In the genomic region with DNA sequence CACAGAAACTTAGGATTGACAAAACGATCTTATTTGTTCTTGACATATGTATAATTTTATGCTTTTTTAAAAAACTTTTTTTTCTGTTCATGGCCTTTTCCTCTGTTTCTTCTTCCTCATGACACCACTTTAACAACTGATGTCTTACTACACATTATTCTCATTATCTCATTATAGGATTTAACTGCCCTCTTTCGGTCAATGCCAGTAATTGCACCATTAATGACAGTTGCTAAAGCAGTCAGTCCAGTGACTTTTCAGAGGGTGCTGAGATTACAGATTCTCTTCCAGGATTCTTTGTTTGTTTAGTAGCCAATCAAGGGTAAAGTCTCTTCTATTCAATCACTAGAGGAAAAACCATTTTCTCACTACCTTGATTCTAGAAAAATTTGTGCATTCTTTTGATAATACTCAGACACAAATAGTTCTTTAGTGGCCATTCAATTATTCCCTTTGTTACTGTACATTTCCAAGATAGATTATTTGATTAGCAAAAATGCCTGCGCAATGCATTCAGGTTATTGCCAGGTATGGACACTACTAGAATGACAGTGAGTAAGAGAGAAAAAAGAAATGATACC, we compare ENCODE assay signal across 8 cellular contexts. TPM values are rescaled to one million over a fixed set of nuclear protein-coding genes. Genes with fewer than 3 reads are reported as not detected.
DNase-seq lines count a peak whose midpoint lies in the region; ATAC-seq and TF ChIP-seq lines count a peak whose summit lies in the region.

No MANE protein-coding gene starts in this region.

- TF ChIP-seq CTCF in GM12873 (IDR thresholded peaks at IDR 0.05; ENCODE audit: insufficient read depth, low read depth, low read length, missing control alignments) (peak; percentile 63), WI38 (IDR thresholded peaks at IDR 0.05; ENCODE audit: low read depth, low read length) (peak; percentile 37), psoas muscle (IDR thresholded peaks at IDR 0.05) (peak; percentile 73)

- no peak overlapping the region for H3K27ac Mint-ChIP-seq in activated CD4-positive, alpha-beta memory T cell treated with anti-CD3 and anti-CD28 coated beads, Interleukin-2, amount 10 ng/mL, durations not matched to agents 7 days and 5 days

- peaks cover 26% of the 10 kb centered on the region for H3K4me1 Mint-ChIP-seq in activated CD4-positive, alpha-beta memory T cell treated with anti-CD3 and anti-CD28 coated beads, Interleukin-2, amount 10 ng/mL, durations not matched to agents 7 days and 5 days

- H3K27ac ChIP-seq in psoas muscle, result no peak overlapping the region

- DNase-seq in AG20443 (ENCODE audit: low spot score) (peak; percentile 74), NCI-H1417 treated with DMSO at 0.1 percent for 48 hours (lab: John Stamatoyannopoulos, UW) (peak; percentile 57), globus pallidus (ENCODE audit: low spot score) (peak; percentile 47), psoas muscle (no peak)
- no peak for DNase-seq in activated effector memory CD4-positive, alpha-beta T cell treated with Interleukin-2 at 50 U/mL for 16 hours
- no peak for DNase-seq in activated CD4-positive, alpha-beta memory T cell treated with anti-CD3 and anti-CD28 coated beads, Interleukin-2, amount 10 ng/mL, durations not matched to agents 7 days and 5 days

- CTCF ChIA-PET in activated CD4-positive, alpha-beta memory T cell treated with anti-CD3 and anti-CD28 coated beads, Interleukin-2, amount 10 ng/mL, durations not matched to agents 7 days and 5 days (lab: Charles Lee), result interaction anchor here (0.7 to 4.0 kb wide), 19 partner anchors 8 to 149 kb away, joined by 3 to 162 read pairs (median 5); partner anchors contain the start of genes M6PR and PHC1

- ATAC-seq in psoas muscle, result peak; percentile 58 to 76 (median 66)

- no peaks in the 10 kb centered on the region for H3K36me3 Mint-ChIP-seq in activated CD4-positive, alpha-beta memory T cell treated with anti-CD3 and anti-CD28 coated beads, Interleukin-2, amount 10 ng/mL, durations not matched to agents 7 days and 5 days (ENCODE audit: low read depth)

- H3K9me3 Mint-ChIP-seq in activated CD4-positive, alpha-beta memory T cell treated with anti-CD3 and anti-CD28 coated beads, Interleukin-2, amount 10 ng/mL, durations not matched to agents 7 days and 5 days, result no peaks in the 10 kb centered on the region

- POLR2A ChIA-PET in activated CD4-positive, alpha-beta memory T cell treated with anti-CD3 and anti-CD28 coated beads, Interleukin-2, amount 10 ng/mL, durations not matched to agents 7 days and 5 days (lab: Charles Lee), result interaction anchor here (0.9 to 3.8 kb wide), 4 partner anchors 12 to 89 kb away, joined by 4 to 26 read pairs (median 8); partner anchors contain the start of gene M6PR

- no peaks in the 10 kb centered on the region for H3K27me3 Mint-ChIP-seq in activated CD4-positive, alpha-beta memory T cell treated with anti-CD3 and anti-CD28 coated beads, Interleukin-2, amount 10 ng/mL, durations not matched to agents 7 days and 5 days

- H3K27me3 ChIP-seq in psoas muscle (ENCODE audit: insufficient read depth in 3 of 3, low read length in 2 of 3), result no peaks in the 10 kb centered on the region

- no peaks in the 10 kb centered on the region for H3K9me3 ChIP-seq in psoas muscle

- WGBS in psoas muscle, 3 donors, result 7 to 15% (median 11%) methylated on average over 3 of the region's 3 CpGs

- H3K4me1 ChIP-seq in psoas muscle, result peaks cover 12% of the 10 kb centered on the region

- no peak overlapping the region for H3K4me3 ChIP-seq in WI38 (ENCODE audit: low read depth, low read length)
- no peak overlapping the region for H3K4me3 ChIP-seq in psoas muscle

- intact Hi-C loops in psoas muscle (cut with DNase I), result loop anchor here (2.0 to 5.0 kb wide), 2 partner anchors 87 to 89 kb away; no protein-coding TSS in a partner anchor

- no peaks in the 10 kb centered on the region for H3K36me3 ChIP-seq in psoas muscle (ENCODE audit: insufficient read depth in 1 of 2, low read depth in 1 of 2)

- no peak overlapping the region for H3K4me3 Mint-ChIP-seq in activated CD4-positive, alpha-beta memory T cell treated with anti-CD3 and anti-CD28 coated beads, Interleukin-2, amount 10 ng/mL, durations not matched to agents 7 days and 5 days

RNA-seq across cellular contexts. Expression of gene KLRG1, which starts 50.1 kb away (rescaled TPM):
- 1 to 10 TPM; 1.0 to 2.9 (median 1.6) TPM for total RNA-seq in psoas muscle
- 10 to 100 TPM in 1 of 3 donors, 1 to 10 TPM in 2; 2.2 to 11.9 (median 4.9) TPM for polyA plus RNA-seq in psoas muscle
- total RNA-seq in activated CD4-positive, alpha-beta memory T cell treated with anti-CD3 and anti-CD28 coated beads, Interleukin-2, amount 10 ng/mL, durations not matched to agents 7 days and 5 days, result 10 to 100 TPM; 12.8 to 13.3 TPM

Comparison
In these comparisons a context has a peak if more than half of its experiments do, and no peak if none do; other contexts are left out.
1. DNase-seq: peak in AG20443 (single experiment), NCI-H1417 treated with DMSO at 0.1 percent for 48 hours (single experiment) and globus pallidus (single experiment); none in psoas muscle (0 of 2), activated effector memory CD4-positive, alpha-beta T cell treated with Interleukin-2 at 50 U/mL for 16 hours (single experiment) and activated CD4-positive, alpha-beta memory T cell treated with anti-CD3 and anti-CD28 coated beads, Interleukin-2, amount 10 ng/mL, durations not matched to agents 7 days and 5 days (single experiment).
2. Peak in every context shown above with its lines, with median percentiles within 50 percentile points of each other: CTCF ChIP-seq.